In genomic region chr12:62344731-62345556, GRCh38 we compare ENCODE assay signal across 7 cellular contexts.
DNase-seq lines count a peak whose midpoint lies in the region; ATAC-seq and TF ChIP-seq lines count a peak whose summit lies in the region.
"Not testable (repeated sequence)": the region's sequence is repeated elsewhere in the genome, so short reads cannot be mapped to it uniquely, and the experiment has no call there.

No MANE protein-coding gene starts in this region.

- intact Hi-C loops in CD4-positive, alpha-beta T cell (cut with DNase I, micrococcal nuclease); natural killer cell (cut with micrococcal nuclease): not testable (repeated sequence)

- TF ChIP-seq CTCF in CD4-positive, alpha-beta T cell (IDR thresholded peaks at IDR 0.05); endothelial cell (IDR thresholded peaks at IDR 0.05; ENCODE audit: unreplicated experiment); natural killer cell (IDR thresholded peaks at IDR 0.05): not testable (repeated sequence)

- H3K36me3 Mint-ChIP-seq in CD4-positive, alpha-beta T cell (ENCODE audit: low read depth), result peaks cover 79% of the 10 kb centered on the region
- H3K36me3 Mint-ChIP-seq in T-helper 1 cell treated with Interleukin-12 subunit alpha and Interleukin-12 subunit beta and Interleukin-4 antibody, amounts not matched to agents 30 μg/mL and 1 μg/mL, for 36 hours (ENCODE audit: low read depth), result peaks cover 57% of the 10 kb centered on the region
- H3K36me3 Mint-ChIP-seq in activated T-cell treated with anti-CD3 and anti-CD28 coated beads, Interleukin-2, amount 50 U/mL, for 24 hours (ENCODE audit: low read depth), result peaks cover 74% of the 10 kb centered on the region
- H3K36me3 Mint-ChIP-seq in activated naive CD4-positive, alpha-beta T cell treated with anti-CD3 and anti-CD28 coated beads, Interleukin-2, amount 50 U/mL, for 24 hours, result peaks cover 48% of the 10 kb centered on the region
- peaks cover 54% of the 10 kb centered on the region for H3K36me3 Mint-ChIP-seq in endothelial cell (ENCODE audit: low read depth, unreplicated experiment)
- not testable (repeated sequence) for H3K36me3 Mint-ChIP-seq in natural killer cell

- not testable (repeated sequence) for H3K9me3 Mint-ChIP-seq in CD4-positive, alpha-beta T cell; activated T-cell treated with anti-CD3 and anti-CD28 coated beads, Interleukin-2, amount 50 U/mL, for 24 hours; endothelial cell (ENCODE audit: unreplicated experiment); natural killer cell
- H3K9me3 Mint-ChIP-seq in T-helper 1 cell treated with Interleukin-12 subunit alpha and Interleukin-12 subunit beta and Interleukin-4 antibody, amounts not matched to agents 30 μg/mL and 1 μg/mL, for 36 hours, result peaks cover 11% of the 10 kb centered on the region
- peaks cover 17% of the 10 kb centered on the region for H3K9me3 Mint-ChIP-seq in activated naive CD4-positive, alpha-beta T cell treated with anti-CD3 and anti-CD28 coated beads, Interleukin-2, amount 50 U/mL, for 24 hours

- POLR2A ChIA-PET in CD4-positive, alpha-beta T cell (lab: Charles Lee), result not testable (repeated sequence)

- H3K4me1 Mint-ChIP-seq in CD4-positive, alpha-beta T cell (ENCODE audit: low read depth), result peaks cover 62% of the 10 kb centered on the region
- H3K4me1 Mint-ChIP-seq in T-helper 1 cell treated with Interleukin-12 subunit alpha and Interleukin-12 subunit beta and Interleukin-4 antibody, amounts not matched to agents 30 μg/mL and 1 μg/mL, for 36 hours (ENCODE audit: low read depth), result peaks cover 29% of the 10 kb centered on the region
- peaks cover 57% of the 10 kb centered on the region for H3K4me1 Mint-ChIP-seq in activated T-cell treated with anti-CD3 and anti-CD28 coated beads, Interleukin-2, amount 50 U/mL, for 24 hours (ENCODE audit: low read depth)
- peaks cover 61% of the 10 kb centered on the region for H3K4me1 Mint-ChIP-seq in activated naive CD4-positive, alpha-beta T cell treated with anti-CD3 and anti-CD28 coated beads, Interleukin-2, amount 50 U/mL, for 24 hours
- H3K4me1 Mint-ChIP-seq in endothelial cell (ENCODE audit: unreplicated experiment), result not testable (repeated sequence)
- H3K4me1 Mint-ChIP-seq in natural killer cell, result peaks cover 45 to 49% of the 10 kb centered on the region in 2 donors

- CTCF ChIA-PET in CD4-positive, alpha-beta T cell (lab: Charles Lee), result not testable (repeated sequence)

- H3K27me3 Mint-ChIP-seq in CD4-positive, alpha-beta T cell; T-helper 1 cell treated with Interleukin-12 subunit alpha and Interleukin-12 subunit beta and Interleukin-4 antibody, amounts not matched to agents 30 μg/mL and 1 μg/mL, for 36 hours (ENCODE audit: low read depth); activated T-cell treated with anti-CD3 and anti-CD28 coated beads, Interleukin-2, amount 50 U/mL, for 24 hours; activated naive CD4-positive, alpha-beta T cell treated with anti-CD3 and anti-CD28 coated beads, Interleukin-2, amount 50 U/mL, for 24 hours; endothelial cell (ENCODE audit: unreplicated experiment); natural killer cell (ENCODE audit: low read depth in 2 of 2): not testable (repeated sequence)

- in situ Hi-C loops in KBM-7 (cut with MboI; ENCODE audit: low pct_unique_long_range_greater_than_20kb, low sequenced_read_pairs), result not testable (repeated sequence)

- peak overlapping the region; percentile 39 for H3K27ac Mint-ChIP-seq in CD4-positive, alpha-beta T cell
- peak overlapping the region; percentile 65 for H3K27ac Mint-ChIP-seq in T-helper 1 cell treated with Interleukin-12 subunit alpha and Interleukin-12 subunit beta and Interleukin-4 antibody, amounts not matched to agents 30 μg/mL and 1 μg/mL, for 36 hours
- H3K27ac Mint-ChIP-seq in activated T-cell treated with anti-CD3 and anti-CD28 coated beads, Interleukin-2, amount 50 U/mL, for 24 hours, result peak overlapping the region; percentile 60
- H3K27ac Mint-ChIP-seq in activated naive CD4-positive, alpha-beta T cell treated with anti-CD3 and anti-CD28 coated beads, Interleukin-2, amount 50 U/mL, for 24 hours, result peak overlapping the region; percentile 81
- H3K27ac Mint-ChIP-seq in endothelial cell (ENCODE audit: unreplicated experiment) (peak overlapping the region; percentile 26), natural killer cell (peak overlapping the region; percentile 50 to 62)

- not testable (repeated sequence) for H3K4me3 Mint-ChIP-seq in CD4-positive, alpha-beta T cell; T-helper 1 cell treated with Interleukin-12 subunit alpha and Interleukin-12 subunit beta and Interleukin-4 antibody, amounts not matched to agents 30 μg/mL and 1 μg/mL, for 36 hours; activated T-cell treated with anti-CD3 and anti-CD28 coated beads, Interleukin-2, amount 50 U/mL, for 24 hours; activated naive CD4-positive, alpha-beta T cell treated with anti-CD3 and anti-CD28 coated beads, Interleukin-2, amount 50 U/mL, for 24 hours; natural killer cell
- H3K4me3 Mint-ChIP-seq in endothelial cell (ENCODE audit: unreplicated experiment), result peak overlapping the region; percentile 80

- H3K9me3 ChIP-seq in CD4-positive, alpha-beta T cell (ENCODE audit: control insufficient read depth, low read length), result not testable (repeated sequence)

- H3K27me3 ChIP-seq in CD4-positive, alpha-beta T cell (ENCODE audit: control insufficient read depth, insufficient read depth, low read length), result not testable (repeated sequence)

- H3K27ac ChIP-seq in CD4-positive, alpha-beta T cell (ENCODE audit: low read depth, low read length), result not testable (repeated sequence)

- not testable (repeated sequence) for DNase-seq in CD4-positive, alpha-beta T cell; activated T-cell treated with anti-CD3 and anti-CD28 coated beads, Interleukin-2, amount 50 U/mL, for 24 hours; endothelial cell (ENCODE audit: low spot score); natural killer cell
- DNase-seq in KBM-7, result peak; percentile 48

- ATAC-seq in CD4-positive, alpha-beta T cell (ENCODE audit: poor library complexity); natural killer cell: not testable (repeated sequence)

Comparison
In these comparisons a context has a peak if more than half of its experiments do, and no peak if none do; other contexts are left out.
1. H3K27ac Mint-ChIP-seq: peak in every context shown above with its lines; median percentile 81 in activated naive CD4-positive, alpha-beta T cell treated with anti-CD3 and anti-CD28 coated beads, Interleukin-2, amount 50 U/mL, for 24 hours; 65 in T-helper 1 cell treated with Interleukin-12 subunit alpha and Interleukin-12 subunit beta and Interleukin-4 antibody, amounts not matched to agents 30 μg/mL and 1 μg/mL, for 36 hours; 60 in activated T-cell treated with anti-CD3 and anti-CD28 coated beads, Interleukin-2, amount 50 U/mL, for 24 hours; 56 in natural killer cell; 39 in CD4-positive, alpha-beta T cell; 26 in endothelial cell.